In the genomic region with DNA sequence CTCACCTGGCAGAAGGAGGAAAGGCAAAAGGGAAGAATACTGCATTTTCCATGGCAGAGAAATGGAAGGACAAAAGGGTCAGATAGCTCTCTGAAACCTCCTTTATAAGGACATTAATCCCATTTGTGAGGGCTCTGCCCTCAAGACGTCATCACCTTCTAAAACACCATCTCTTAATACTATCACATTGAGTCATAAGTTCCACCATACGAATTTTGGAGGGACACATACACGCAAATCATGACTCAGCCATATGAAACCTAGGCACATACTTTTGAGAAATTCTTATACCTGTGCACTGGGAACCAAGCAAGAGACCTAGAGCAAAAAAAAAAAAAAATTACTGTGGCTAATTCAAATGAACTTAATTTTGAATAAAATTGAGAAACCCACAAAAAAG, we compare ENCODE assay signal across 23 cellular contexts.
DNase-seq lines count a peak whose midpoint lies in the region; ATAC-seq, FAIRE-seq and TF ChIP-seq lines count a peak whose summit lies in the region.
"Had no signal": no experiment of that assay in that cellular context is flagged by ENCODE, and none has a peak within 500 bp of the region (broad histone marks: within the 10 kb centered on the region; RNA-seq: fewer than 3 reads in every experiment).

No MANE protein-coding gene starts in this region.

- no peak overlapping the region for H2BK5ac ChIP-seq in neuronal stem cell (ENCODE audit: low read length)

- no peak overlapping the region for H3K4me3 ChIP-seq in GM12878
- H3K4me3 ChIP-seq in neuronal stem cell (ENCODE audit: low read length in 2 of 2): no peak overlapping the region
- H3K4me3 ChIP-seq: GM23248, HAP-1 had no signal

- H3K27ac ChIP-seq in GM12878 (ENCODE audit: control insufficient read depth, insufficient read depth) (no peak overlapping the region), foreskin keratinocyte (no peak overlapping the region), neuronal stem cell (replicated peaks; ENCODE audit: low read length) (no peak overlapping the region)
- H3K27ac ChIP-seq: GM23248 had no signal

- CTCF ChIA-PET in GM12878 (lab: Yijun Ruan, JAX): no interaction called here
- CTCF ChIA-PET in activated CD4-positive, alpha-beta memory T cell treated with anti-CD3 and anti-CD28 coated beads, Interleukin-2, amount 10 ng/mL, durations not matched to agents 7 days and 5 days (lab: Charles Lee): no interaction called here

- no peak overlapping the region for H3K4ac ChIP-seq in neuronal stem cell (ENCODE audit: low read length)

- H3K9ac ChIP-seq in GM12878 (ENCODE audit: control insufficient read depth, insufficient read depth, low read length): no peak overlapping the region
- no peak overlapping the region for H3K9ac ChIP-seq in neuronal stem cell (ENCODE audit: low read depth, low read length, poor library complexity)
- H3K9ac ChIP-seq: GM23248 had no signal

- H4K20me1 ChIP-seq in GM12878 (ENCODE audit: control insufficient read depth, insufficient read depth): no peaks in the 10 kb centered on the region

- H2BK12ac ChIP-seq in neuronal stem cell (ENCODE audit: low read length): no peak overlapping the region

- H4K91ac ChIP-seq in neuronal stem cell (ENCODE audit: low read depth, low read length, poor library complexity): no peak overlapping the region

- no peak overlapping the region for H3K23ac ChIP-seq in neuronal stem cell (ENCODE audit: low read depth, low read length, poor library complexity)

- H3K14ac ChIP-seq in neuronal stem cell (ENCODE audit: low read length): no peak overlapping the region

- WGBS in GM12878 (ENCODE audit: insufficient coverage, insufficient replicate concordance, low lambda C conversion rate, missing lambda C conversion rate): 7% methylated on average over 3 of the region's 3 CpGs
- WGBS in neuronal stem cell (ENCODE audit: extremely low coverage in 2 of 2, insufficient read length in 2 of 2, insufficient replicate concordance in 1 of 2), 2 donors: no CpG with 5 or more reads among the region's 3 CpGs

- no peak overlapping the region for H3K27ac Mint-ChIP-seq in activated CD4-positive, alpha-beta memory T cell treated with anti-CD3 and anti-CD28 coated beads, Interleukin-2, amount 10 ng/mL, durations not matched to agents 7 days and 5 days
- H3K27ac Mint-ChIP-seq: CD4-positive, CD25-positive, alpha-beta regulatory T cell; CD8-positive, alpha-beta memory T cell had no signal

- in situ Hi-C loops in GM12878 (cut with MboI): no loop called here

- H3K4me1 ChIP-seq in GM12878 (ENCODE audit: control insufficient read depth, insufficient read depth, low read length) (no peaks in the 10 kb centered on the region), foreskin keratinocyte (no peaks in the 10 kb centered on the region), neuronal stem cell (ENCODE audit: control insufficient read depth in 2 of 2, insufficient read depth in 1 of 2, low read depth in 1 of 2, low read length in 2 of 2) (no peaks in the 10 kb centered on the region)
- H3K4me1 ChIP-seq: BE2C had no signal

- ATAC-seq in GM18868 (IDR thresholded peaks at IDR 0.05; ENCODE audit: unreplicated experiment) (peak; percentile 58), GM12878 (peak; percentile 62), foreskin keratinocyte (peak; percentile 53)

- POLR2A ChIA-PET in GM12878 (lab: Charles Lee): no interaction called here
- POLR2A ChIA-PET in activated CD4-positive, alpha-beta memory T cell treated with anti-CD3 and anti-CD28 coated beads, Interleukin-2, amount 10 ng/mL, durations not matched to agents 7 days and 5 days (lab: Charles Lee): no interaction called here

- H2AFZ ChIP-seq in GM12878 (ENCODE audit: control insufficient read depth, low read depth, low read length) (no peak overlapping the region), neuronal stem cell (ENCODE audit: low read length) (no peak overlapping the region)
- H2AFZ ChIP-seq: GM23248 had no signal

- no peak for TF ChIP-seq CTCF in GM12878 (IDR thresholded peaks at IDR 0.05 in 2 of 3, conservative IDR thresholded peaks at IDR 0.05 in 1 of 3; ENCODE audit: control insufficient read depth in 2 of 3, extremely low read depth in 1 of 3, insufficient read depth in 1 of 3, low read depth in 3 of 3, low read length in 3 of 3)
- no peak for TF ChIP-seq CTCF in foreskin keratinocyte (conservative IDR thresholded peaks at IDR 0.05)

- H3K9me3 Mint-ChIP-seq in activated CD4-positive, alpha-beta memory T cell treated with anti-CD3 and anti-CD28 coated beads, Interleukin-2, amount 10 ng/mL, durations not matched to agents 7 days and 5 days: peaks cover 16% of the 10 kb centered on the region

- H3K36me3 Mint-ChIP-seq in activated CD4-positive, alpha-beta memory T cell treated with anti-CD3 and anti-CD28 coated beads, Interleukin-2, amount 10 ng/mL, durations not matched to agents 7 days and 5 days (ENCODE audit: low read depth): no peaks in the 10 kb centered on the region
- H3K36me3 Mint-ChIP-seq: CD4-positive, CD25-positive, alpha-beta regulatory T cell had no signal

- BruUV-seq in GM12878 (replicated peaks; lab: Mats Ljungman, UMichigan): no TSS peak

- RAD21 ChIA-PET in GM12878 (lab: Charles Lee; ENCODE audit: unreplicated experiment): no interaction called here

- TF ChIP-seq POLR2A in GM12878 (IDR thresholded peaks at IDR 0.05; ENCODE audit: low read depth, low read length): no peak

- peak; percentile 29 for DNase-seq in HT1080 (ENCODE audit: low read depth)
- DNase-seq in GM12878 (ENCODE audit: low read depth, low spot score): no peak
- peak in 1 of 2 donors; percentile 59 for DNase-seq in foreskin keratinocyte
- no peak for DNase-seq in activated CD4-positive, alpha-beta memory T cell treated with anti-CD3 and anti-CD28 coated beads, Interleukin-2, amount 10 ng/mL, durations not matched to agents 7 days and 5 days
- DNase-seq in neuronal stem cell (ENCODE audit: low spot score): no peak
- no peak for DNase-seq in NCI-H146 (lab: John Stamatoyannopoulos, UW)
- DNase-seq: ACHN; BE2C; C1 segment of cervical spinal cord; CD4-positive, CD25-positive, alpha-beta regulatory T cell; CD8-positive, alpha-beta memory T cell; COR-L47; DMS 273 treated with DMSO at 0.1 percent for 48 hours; DMS53; DND-41; GM23248; KG1 had no signal

- H2AK5ac ChIP-seq in neuronal stem cell (ENCODE audit: low read depth, low read length): no peak overlapping the region

- SMC1A ChIA-PET in GM12878 (lab: Charles Lee; ENCODE audit: uncharacterized antibody, unreplicated experiment): no interaction called here

- no peaks in the 10 kb centered on the region for H3K79me1 ChIP-seq in neuronal stem cell (ENCODE audit: low read depth, low read length)

- H3K4me1 Mint-ChIP-seq in activated CD4-positive, alpha-beta memory T cell treated with anti-CD3 and anti-CD28 coated beads, Interleukin-2, amount 10 ng/mL, durations not matched to agents 7 days and 5 days: no peaks in the 10 kb centered on the region
- H3K4me1 Mint-ChIP-seq: CD4-positive, CD25-positive, alpha-beta regulatory T cell; CD8-positive, alpha-beta memory T cell had no signal

- TF ChIP-seq RAD21 in GM12878 (IDR thresholded peaks at IDR 0.05; ENCODE audit: insufficient read depth, low read depth, low read length): no peak

- intact Hi-C loops in GM12878 (cut with micrococcal nuclease; ENCODE audit: unreplicated experiment): no loop called here

- H3K4me3 Mint-ChIP-seq in activated CD4-positive, alpha-beta memory T cell treated with anti-CD3 and anti-CD28 coated beads, Interleukin-2, amount 10 ng/mL, durations not matched to agents 7 days and 5 days: no peak overlapping the region
- H3K4me3 Mint-ChIP-seq: CD4-positive, CD25-positive, alpha-beta regulatory T cell; CD8-positive, alpha-beta memory T cell had no signal

- H2BK15ac ChIP-seq in neuronal stem cell (ENCODE audit: low read length): no peak overlapping the region

- H3K4me2 ChIP-seq in GM12878 (ENCODE audit: control insufficient read depth, insufficient read depth) (no peak overlapping the region), neuronal stem cell (ENCODE audit: insufficient read depth, low read length, poor library complexity, severe bottlenecking) (no peak overlapping the region)

- no peaks in the 10 kb centered on the region for H3K79me2 ChIP-seq in GM12878 (ENCODE audit: control insufficient read depth, insufficient read depth, low read length)

- TF ChIP-seq EP300 in GM12878 (IDR thresholded peaks at IDR 0.05; ENCODE audit: borderline replicate concordance in 1 of 2, control insufficient read depth in 1 of 2, low read depth in 2 of 2, low read length in 2 of 2): peak in 1 of 2 experiments; percentile 57; a peak in 1 of 4 replicates

- H3K36me3 ChIP-seq in GM12878 (ENCODE audit: control insufficient read depth in 2 of 2, insufficient read depth in 2 of 2, low read length in 1 of 2) (no peaks in the 10 kb centered on the region), neuronal stem cell (replicated peaks in 1 of 2; ENCODE audit: control insufficient read depth in 2 of 2, insufficient read depth in 2 of 2, low read length in 2 of 2) (no peaks in the 10 kb centered on the region)
- H3K36me3 ChIP-seq: BE2C, HAP-1 had no signal

- no peaks in the 10 kb centered on the region for H3K27me3 ChIP-seq in GM12878 (replicated peaks in 1 of 2; ENCODE audit: control insufficient read depth in 2 of 2, insufficient read depth in 2 of 2, low read length in 1 of 2)
- no peaks in the 10 kb centered on the region for H3K27me3 ChIP-seq in foreskin keratinocyte
- H3K27me3 ChIP-seq in neuronal stem cell (ENCODE audit: control insufficient read depth in 3 of 3, insufficient read depth in 3 of 3, low read depth in 1 of 3, low read length in 3 of 3): no peaks in the 10 kb centered on the region
- H3K27me3 ChIP-seq: BE2C had no signal

- H4K8ac ChIP-seq in neuronal stem cell (ENCODE audit: low read depth, low read length): no peak overlapping the region

- H3K9me3 ChIP-seq in GM12878 (replicated peaks; ENCODE audit: control insufficient read depth, insufficient read depth, low read length): no peaks in the 10 kb centered on the region
- no peaks in the 10 kb centered on the region for H3K9me3 ChIP-seq in neuronal stem cell (replicated peaks in 1 of 2; ENCODE audit: control insufficient read depth in 2 of 2, insufficient read depth in 1 of 2, low read depth in 1 of 2, low read length in 2 of 2)
- H3K9me3 ChIP-seq: BE2C, HAP-1 had no signal

- FAIRE-seq in GM12878 (lab: Jason Lieb, UNC): no peak
- FAIRE-seq: G401.6, GM12892, GM18507, HTR-8/SVneo had no signal

- no peak overlapping the region for H2BK120ac ChIP-seq in neuronal stem cell (ENCODE audit: low read depth, low read length)

- no peak overlapping the region for H3K18ac ChIP-seq in neuronal stem cell (ENCODE audit: low read length)

- H3K27me3 Mint-ChIP-seq in activated CD4-positive, alpha-beta memory T cell treated with anti-CD3 and anti-CD28 coated beads, Interleukin-2, amount 10 ng/mL, durations not matched to agents 7 days and 5 days: no peaks in the 10 kb centered on the region
- H3K27me3 Mint-ChIP-seq: CD4-positive, CD25-positive, alpha-beta regulatory T cell; CD8-positive, alpha-beta memory T cell had no signal
